ENCODE assay signal across 13 cellular contexts in genomic region chr1:218823291-218823900, GRCh38.
DNase-seq lines count a peak whose midpoint lies in the region; ATAC-seq and TF ChIP-seq lines count a peak whose summit lies in the region.
"Had no signal": no experiment of that assay in that cellular context is flagged by ENCODE, and none has a peak within 500 bp of the region (broad histone marks: within the 10 kb centered on the region; RNA-seq: fewer than 3 reads in every experiment).

No MANE protein-coding gene starts in this region.

- DNase-seq in AG04450 (ENCODE audit: low read depth, low spot score) = peak; percentile 65
- peak; percentile 54 for DNase-seq in NCI-H226
- DNase-seq in fibroblast of villous mesenchyme (ENCODE audit: low read depth) = peak; percentile 75
- DNase-seq in left ventricle myocardium inferior = no peak
- DNase-seq in activated CD4-positive, alpha-beta T cell treated with anti-CD3 and anti-CD28 coated beads, Interleukin-2, amount 50 U/mL, for 4 hours = no peak
- no peak for DNase-seq in prostate gland (ENCODE audit: low spot score)
- DNase-seq in HUDEP-2 (lab: John Stamatoyannopoulos, UW; ENCODE audit: unreplicated experiment in 76 of 76) = no peak
- DNase-seq: H9, NCI-H524, nucleus accumbens, SW 1271 had no signal

- peak overlapping the region; percentile 63 for H3K27ac ChIP-seq in AG04450 (ENCODE audit: low read depth, low read length)
- no peak overlapping the region for H3K27ac ChIP-seq in left ventricle myocardium inferior (replicated peaks)
- no peak overlapping the region for H3K27ac ChIP-seq in prostate gland
- H3K27ac ChIP-seq: BLaER1 had no signal

- H3K4me3 ChIP-seq in AG04450 (ENCODE audit: low read depth, low read length) (no peak overlapping the region), fibroblast of villous mesenchyme (ENCODE audit: low read depth, low read length) (no peak overlapping the region), left ventricle myocardium inferior (no peak overlapping the region), prostate gland (no peak overlapping the region)
- H3K4me3 ChIP-seq: BLaER1 had no signal

- ATAC-seq in GM21528 (IDR thresholded peaks at IDR 0.05; ENCODE audit: low FRiP score, unreplicated experiment) = peak; percentile 79

- H3K27me3 ChIP-seq in AG04450 (ENCODE audit: control insufficient read depth, insufficient read depth, low read length) = no peaks in the 10 kb centered on the region
- H3K27me3 ChIP-seq in left ventricle myocardium inferior (ENCODE audit: low read depth) = no peaks in the 10 kb centered on the region
- no peaks in the 10 kb centered on the region for H3K27me3 ChIP-seq in prostate gland (replicated peaks; ENCODE audit: insufficient read depth)
- H3K27me3 ChIP-seq: BLaER1 had no signal

- H3K9me3 ChIP-seq in AG04450 (ENCODE audit: control insufficient read depth, insufficient read depth, low read length) (no peaks in the 10 kb centered on the region), left ventricle myocardium inferior (replicated peaks) (no peaks in the 10 kb centered on the region), prostate gland (no peaks in the 10 kb centered on the region)
- H3K9me3 ChIP-seq: BLaER1 had no signal

- H3K4me1 ChIP-seq in left ventricle myocardium inferior = no peaks in the 10 kb centered on the region
- no peaks in the 10 kb centered on the region for H3K4me1 ChIP-seq in prostate gland (replicated peaks)
- H3K4me1 ChIP-seq: BLaER1 had no signal

- POLR2A ChIA-PET in AG04450 (lab: Yijun Ruan, JAX) = no interaction called here

- TF ChIP-seq CTCF in AG04450 (IDR thresholded peaks at IDR 0.05; ENCODE audit: low read depth, low read length) (no peak), fibroblast of villous mesenchyme (IDR thresholded peaks at IDR 0.05; ENCODE audit: insufficient read depth, low read depth, low read length) (no peak), left ventricle myocardium inferior (IDR thresholded peaks at IDR 0.05; ENCODE audit: borderline replicate concordance) (no peak), prostate gland (IDR thresholded peaks at IDR 0.05) (no peak)

- H3K36me3 ChIP-seq in left ventricle myocardium inferior (no peaks in the 10 kb centered on the region), prostate gland (no peaks in the 10 kb centered on the region)
- H3K36me3 ChIP-seq: BLaER1 had no signal

- CTCF ChIA-PET in AG04450 (lab: Charles Lee) = interaction anchor here (1.0 kb wide), 1 partner anchor 57 kb away, joined by 3 read pairs; no protein-coding TSS in a partner anchor

- no peak for TF ChIP-seq POLR2A in prostate gland (IDR thresholded peaks at IDR 0.05)

- 43% methylated on average over 4 of the region's 4 CpGs for WGBS in prostate gland

- intact Hi-C loops in left ventricle myocardium inferior (cut with micrococcal nuclease) = no loop called here
- intact Hi-C loops in prostate gland (cut with DNase I) = loop anchor here (10.0 kb wide), 2 partner anchors 351 to 731 kb away; partner anchors contain the start of gene LYPLAL1

Comparison
In these comparisons a context has a peak if more than half of its experiments do, and no peak if none do; other contexts are left out.
1. DNase-seq: peak in AG04450 (single experiment), NCI-H226 (single experiment) and fibroblast of villous mesenchyme (single experiment); none in left ventricle myocardium inferior (single experiment), activated CD4-positive, alpha-beta T cell treated with anti-CD3 and anti-CD28 coated beads, Interleukin-2, amount 50 U/mL, for 4 hours (0 of 2), prostate gland (single experiment) and HUDEP-2 (0 of 76).